9 cellular contexts compared by ENCODE assay signal in the genomic region with DNA sequence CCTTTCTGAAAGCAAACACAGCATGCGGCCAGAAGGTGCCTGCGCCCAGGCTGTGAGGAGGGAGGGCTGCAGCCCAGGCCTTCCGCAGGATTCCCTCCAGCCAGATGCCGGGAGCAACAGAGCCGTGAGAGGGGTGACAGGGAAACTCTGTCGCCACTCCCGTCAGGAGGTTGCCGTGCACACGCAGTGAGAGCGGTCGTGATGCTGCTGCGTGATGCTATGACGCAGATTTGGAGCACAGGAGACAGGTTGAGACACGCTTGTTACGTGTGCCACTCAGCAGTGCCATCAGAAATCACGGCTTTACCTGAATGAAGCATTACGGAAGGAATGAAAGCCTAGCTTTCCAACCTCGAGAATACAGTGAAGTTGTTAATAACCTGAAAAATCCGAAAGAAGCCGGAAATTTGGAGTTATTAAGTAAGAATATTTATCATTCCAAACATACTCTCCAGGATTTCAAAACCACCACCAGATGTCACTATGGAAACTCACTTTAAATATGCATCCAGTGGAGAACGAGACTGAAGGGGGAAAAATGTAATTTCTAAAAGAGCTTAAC. TPM values are rescaled to one million over a fixed set of nuclear protein-coding genes. Genes with fewer than 3 reads are reported as not detected.
DNase-seq lines count a peak whose midpoint lies in the region; ATAC-seq and TF ChIP-seq lines count a peak whose summit lies in the region.
"Had no signal": no experiment of that assay in that cellular context is flagged by ENCODE, and none has a peak within 500 bp of the region (broad histone marks: within the 10 kb centered on the region; RNA-seq: fewer than 3 reads in every experiment).

No MANE protein-coding gene starts in this region.

- H3K4me1 ChIP-seq in muscle layer of colon (ENCODE audit: insufficient read depth, low read length), result peaks cover 34% of the 10 kb centered on the region

- CTCF ChIA-PET in Calu3 (lab: Charles Lee), result interaction anchor here (1.1 kb wide), 1 partner anchor 16 kb away, joined by 7 read pairs; no protein-coding TSS in a partner anchor

- H3K27ac ChIP-seq in muscle layer of colon (ENCODE audit: low read depth, low read length), result no peak overlapping the region

- H3K4me3 ChIP-seq in muscle layer of colon (ENCODE audit: low read depth in 1 of 2, low read length in 2 of 2), result peak overlapping the region in 1 of 2 donors; percentile 0

- no peak overlapping the region for H3K4me3 Mint-ChIP-seq in Calu3 (ENCODE audit: low read depth, unreplicated experiment)
- no peak overlapping the region for H3K4me3 Mint-ChIP-seq in endothelial cell (ENCODE audit: unreplicated experiment)
- no peak overlapping the region for H3K4me3 Mint-ChIP-seq in activated T-helper 17 cell treated with anti-CD3 and anti-CD28 coated beads, Interleukin-2, amount 50 U/mL, for 72 hours
- H3K4me3 Mint-ChIP-seq: activated naive CD4-positive, alpha-beta T cell treated with anti-CD3 and anti-CD28 coated beads, Interleukin-2, amount 50 U/mL, for 24 hours had no signal

- no peaks in the 10 kb centered on the region for H3K36me3 ChIP-seq in muscle layer of colon (ENCODE audit: insufficient read depth, low read length)

- no peaks in the 10 kb centered on the region for H3K27me3 ChIP-seq in muscle layer of colon (ENCODE audit: control insufficient read depth in 1 of 2, insufficient read depth in 2 of 2, low read length in 2 of 2)

- TF ChIP-seq CTCF in Calu3 (IDR thresholded peaks at IDR 0.05; ENCODE audit: unreplicated experiment) (peak; percentile 30), endothelial cell (IDR thresholded peaks at IDR 0.05; ENCODE audit: unreplicated experiment) (peak; percentile 36)

- intact Hi-C loops in Calu3 (cut with micrococcal nuclease; ENCODE audit: unreplicated experiment), result loop anchor here (1.0 kb wide), 1 partner anchor 51 kb away; no protein-coding TSS in a partner anchor

- ATAC-seq in activated T-helper 17 cell treated with anti-CD3 and anti-CD28 coated beads, Interleukin-2, amount 50 U/mL, for 72 hours (replicated peaks), result no peak
- ATAC-seq in GM18861 (IDR thresholded peaks at IDR 0.05; ENCODE audit: unreplicated experiment), result no peak
- ATAC-seq in HG03520 (IDR thresholded peaks at IDR 0.05; ENCODE audit: unreplicated experiment), result no peak
- no peak for ATAC-seq in GM21390 (IDR thresholded peaks at IDR 0.05; ENCODE audit: unreplicated experiment)

- peak overlapping the region; percentile 2 for H3K9ac ChIP-seq in muscle layer of colon (ENCODE audit: low read length)

- H3K9me3 Mint-ChIP-seq in Calu3 (ENCODE audit: low read depth, unreplicated experiment), result no peaks in the 10 kb centered on the region
- H3K9me3 Mint-ChIP-seq in endothelial cell (ENCODE audit: unreplicated experiment), result no peaks in the 10 kb centered on the region
- no peaks in the 10 kb centered on the region for H3K9me3 Mint-ChIP-seq in activated T-helper 17 cell treated with anti-CD3 and anti-CD28 coated beads, Interleukin-2, amount 50 U/mL, for 72 hours
- H3K9me3 Mint-ChIP-seq: activated naive CD4-positive, alpha-beta T cell treated with anti-CD3 and anti-CD28 coated beads, Interleukin-2, amount 50 U/mL, for 24 hours had no signal

- H3K36me3 Mint-ChIP-seq in Calu3 (ENCODE audit: insufficient read depth, unreplicated experiment) (peaks cover 5% of the 10 kb centered on the region), endothelial cell (ENCODE audit: low read depth, unreplicated experiment) (peaks cover 4% of the 10 kb centered on the region)
- H3K36me3 Mint-ChIP-seq in activated T-helper 17 cell treated with anti-CD3 and anti-CD28 coated beads, Interleukin-2, amount 50 U/mL, for 72 hours (ENCODE audit: low read depth), result no peaks in the 10 kb centered on the region
- H3K36me3 Mint-ChIP-seq: activated naive CD4-positive, alpha-beta T cell treated with anti-CD3 and anti-CD28 coated beads, Interleukin-2, amount 50 U/mL, for 24 hours had no signal

- H3K4me1 Mint-ChIP-seq in Calu3 (ENCODE audit: low read depth, unreplicated experiment) (peaks cover 10% of the 10 kb centered on the region), endothelial cell (ENCODE audit: unreplicated experiment) (peaks cover 2% of the 10 kb centered on the region)
- no peaks in the 10 kb centered on the region for H3K4me1 Mint-ChIP-seq in activated T-helper 17 cell treated with anti-CD3 and anti-CD28 coated beads, Interleukin-2, amount 50 U/mL, for 72 hours
- H3K4me1 Mint-ChIP-seq: activated naive CD4-positive, alpha-beta T cell treated with anti-CD3 and anti-CD28 coated beads, Interleukin-2, amount 50 U/mL, for 24 hours had no signal

- BruUV-seq in Calu3 (replicated peaks; lab: Mats Ljungman, UMichigan), result no TSS peak

- H3K9me3 ChIP-seq in muscle layer of colon (ENCODE audit: low read length), result no peaks in the 10 kb centered on the region

- DNase-seq in Calu3 (no peak), NCI-H1694 treated with DMSO at 0.1 percent for 48 hours (lab: John Stamatoyannopoulos, UW) (peak; percentile 9), endothelial cell (ENCODE audit: low spot score) (no peak)

- no peak overlapping the region for H3K27ac Mint-ChIP-seq in Calu3 (ENCODE audit: unreplicated experiment)
- no peak overlapping the region for H3K27ac Mint-ChIP-seq in endothelial cell (ENCODE audit: unreplicated experiment)
- no peak overlapping the region for H3K27ac Mint-ChIP-seq in activated T-helper 17 cell treated with anti-CD3 and anti-CD28 coated beads, Interleukin-2, amount 50 U/mL, for 72 hours
- H3K27ac Mint-ChIP-seq: activated naive CD4-positive, alpha-beta T cell treated with anti-CD3 and anti-CD28 coated beads, Interleukin-2, amount 50 U/mL, for 24 hours had no signal

- H3K27me3 Mint-ChIP-seq in Calu3 (ENCODE audit: unreplicated experiment), result no peaks in the 10 kb centered on the region
- H3K27me3 Mint-ChIP-seq in endothelial cell (ENCODE audit: unreplicated experiment), result no peaks in the 10 kb centered on the region
- H3K27me3 Mint-ChIP-seq in activated T-helper 17 cell treated with anti-CD3 and anti-CD28 coated beads, Interleukin-2, amount 50 U/mL, for 72 hours, result peaks cover 5% of the 10 kb centered on the region

RNA-seq across cellular contexts. Expression of gene FAT1, which starts 54.4 kb away (rescaled TPM):
- 197 and 210 TPM in 2 replicates for total RNA-seq in Calu3 (2022)
- 67.7 TPM for total RNA-seq in endothelial cell (ENCODE audit: unreplicated experiment)
- total RNA-seq in activated T-helper 17 cell treated with anti-CD3 and anti-CD28 coated beads, Interleukin-2, amount 50 U/mL, for 72 hours, result not detected

Comparison
In these comparisons a context has a peak if more than half of its experiments do, and no peak if none do; other contexts are left out.
1. RNA of gene FAT1, which starts 54.4 kb away (total RNA-seq): 197 to 210 TPM in Calu3 and 67.7 TPM in endothelial cell (single experiment); not detected in activated T-helper 17 cell treated with anti-CD3 and anti-CD28 coated beads, Interleukin-2, amount 50 U/mL, for 72 hours; every median in the first group is over 10 times any median in the second.